9 cellular contexts compared by ENCODE assay signal in the genomic region with DNA sequence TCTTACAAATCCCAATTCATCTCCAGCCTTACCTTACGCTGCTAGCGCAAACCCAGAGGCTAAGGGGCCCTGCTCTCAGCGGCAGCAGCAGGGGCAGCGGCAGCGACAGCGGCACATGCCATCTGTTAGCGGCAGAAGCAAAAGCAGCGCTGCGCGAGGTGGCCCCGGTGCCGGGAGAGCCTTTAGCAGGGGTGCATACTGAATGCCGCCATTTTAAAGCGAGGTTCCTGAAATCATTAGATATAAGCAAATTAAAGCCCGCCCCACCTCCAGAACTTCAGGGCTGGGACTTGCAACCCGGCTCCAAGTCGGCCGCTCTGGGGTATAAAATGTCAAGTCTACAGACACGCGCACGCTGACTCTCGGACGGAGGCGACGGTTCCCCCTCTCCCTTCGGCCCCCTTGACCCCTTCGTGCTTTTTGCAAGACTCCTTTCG. TPM values are rescaled to one million over a fixed set of nuclear protein-coding genes. Genes with fewer than 3 reads are reported as not detected.
DNase-seq lines count a peak whose midpoint lies in the region; ATAC-seq, FAIRE-seq and TF ChIP-seq lines count a peak whose summit lies in the region.
"Had no signal": no experiment of that assay in that cellular context is flagged by ENCODE, and none has a peak within 500 bp of the region (broad histone marks: within the 10 kb centered on the region; RNA-seq: fewer than 3 reads in every experiment).

A gene with protein sequence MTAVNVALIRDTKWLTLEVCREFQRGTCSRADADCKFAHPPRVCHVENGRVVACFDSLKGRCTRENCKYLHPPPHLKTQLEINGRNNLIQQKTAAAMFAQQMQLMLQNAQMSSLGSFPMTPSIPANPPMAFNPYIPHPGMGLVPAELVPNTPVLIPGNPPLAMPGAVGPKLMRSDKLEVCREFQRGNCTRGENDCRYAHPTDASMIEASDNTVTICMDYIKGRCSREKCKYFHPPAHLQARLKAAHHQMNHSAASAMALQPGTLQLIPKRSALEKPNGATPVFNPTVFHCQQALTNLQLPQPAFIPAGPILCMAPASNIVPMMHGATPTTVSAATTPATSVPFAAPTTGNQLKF (minus strand): TSS at position 220 of the 437 bp plus-strand sequence. CDS start 49,427 bp downstream, outside the sequence.

- H3K4me3 ChIP-seq in DND-41 (ENCODE audit: low read depth in 1 of 2, low read length in 2 of 2) (peak within 1 kb of the TSS; percentile 70 to 78), SJSA1 (peak within 1 kb of the TSS; percentile 31), pancreas (peak within 1 kb of the TSS; percentile 42 to 54 (median 44)), uterus (peak within 1 kb of the TSS; percentile 49 to 67)

- H2AFZ ChIP-seq in DND-41 (ENCODE audit: low read depth, low read length) = peak within 1 kb of the TSS; percentile 80

- no peaks in the 10 kb centered on the region for H3K36me3 Mint-ChIP-seq in activated naive CD4-positive, alpha-beta T cell treated with anti-CD3 and anti-CD28 coated beads for 36 hours (ENCODE audit: low read depth)

- peak within 1 kb of the TSS; percentile 95 for H3K4me3 Mint-ChIP-seq in activated naive CD4-positive, alpha-beta T cell treated with anti-CD3 and anti-CD28 coated beads for 36 hours

- peaks cover 58% of the 10 kb centered on the region for H3K79me2 ChIP-seq in DND-41 (ENCODE audit: insufficient read depth, low read length)

- no peaks in the 10 kb centered on the region for H3K9me3 Mint-ChIP-seq in activated naive CD4-positive, alpha-beta T cell treated with anti-CD3 and anti-CD28 coated beads for 36 hours

- peaks cover 34% of the 10 kb centered on the region for H3K4me1 Mint-ChIP-seq in activated naive CD4-positive, alpha-beta T cell treated with anti-CD3 and anti-CD28 coated beads for 36 hours (ENCODE audit: low read depth)

- H3K36me3 ChIP-seq in DND-41 (ENCODE audit: insufficient read depth, low read length) (no peaks in the 10 kb centered on the region), SJSA1 (no peaks in the 10 kb centered on the region), pancreas (no peaks in the 10 kb centered on the region), uterus (no peaks in the 10 kb centered on the region)

- peak within 1 kb of the TSS; percentile 72 for H3K4me2 ChIP-seq in DND-41 (ENCODE audit: insufficient read depth, low read length)

- ATAC-seq in DND-41 (ENCODE audit: insufficient read depth, low read depth) = peak; percentile 67
- ATAC-seq in GM21723 (IDR thresholded peaks at IDR 0.05; ENCODE audit: unreplicated experiment) = peak; percentile 39
- peak; percentile 61 for ATAC-seq in Right ventricle myocardium inferior
- peak; percentile 49 to 70 (median 60) for ATAC-seq in pancreas

- H3K27ac Mint-ChIP-seq in activated naive CD4-positive, alpha-beta T cell treated with anti-CD3 and anti-CD28 coated beads for 36 hours = peak within 1 kb of the TSS; percentile 96

- TF ChIP-seq POLR2A in uterus (IDR thresholded peaks at IDR 0.05) = no peak

- H3K27ac ChIP-seq in DND-41 (ENCODE audit: low read length) (peak within 1 kb of the TSS; percentile 94), SJSA1 (no peak within 1 kb of the TSS), pancreas (peak within 1 kb of the TSS; percentile 70 to 90 (median 84)), uterus (peak within 1 kb of the TSS; percentile 88 to 96)

- no peaks in the 10 kb centered on the region for H3K27me3 Mint-ChIP-seq in activated naive CD4-positive, alpha-beta T cell treated with anti-CD3 and anti-CD28 coated beads for 36 hours (ENCODE audit: low read depth)

- CTCF ChIA-PET in activated naive CD4-positive, alpha-beta T cell treated with anti-CD3 and anti-CD28 coated beads for 36 hours (lab: Charles Lee) = no interaction called here

- H3K27me3 ChIP-seq in DND-41 (ENCODE audit: insufficient read depth, low read length, poor library complexity) (no peaks in the 10 kb centered on the region), SJSA1 (replicated peaks) (peaks cover 49% of the 10 kb centered on the region), pancreas (peaks cover 0 to 5% (median 0%) of the 10 kb centered on the region in 4 donors), uterus (no peaks in the 10 kb centered on the region)

- H3K9ac ChIP-seq in DND-41 (ENCODE audit: low read depth, low read length) = peak within 1 kb of the TSS; percentile 98

- TF ChIP-seq CTCF in DND-41 (IDR thresholded peaks at IDR 0.05; ENCODE audit: borderline replicate concordance, extremely low read depth, low read length, poor library complexity, severe bottlenecking) (no peak), pancreas (IDR thresholded peaks at IDR 0.05) (no peak), uterus (IDR thresholded peaks at IDR 0.05) (no peak)

- DNase-seq in DND-41 = peak; percentile 76
- DNase-seq in Kasumi-1 (lab: John Stamatoyannopoulos, UW) = peak; percentile 24 to 48
- DNase-seq in SJSA1 (ENCODE audit: low read depth in 1 of 2, low spot score in 2 of 2) = peak in 1 of 2 experiments; percentile 36
- DNase-seq in activated naive CD4-positive, alpha-beta T cell treated with anti-CD3 and anti-CD28 coated beads for 36 hours = peak; percentile 63
- DNase-seq in Right ventricle myocardium inferior (ENCODE audit: missing footprints) = peak; percentile 67
- peak; percentile 51 to 78 (median 64) for DNase-seq in pancreas
- DNase-seq in uterus = peak in 1 of 2 donors; percentile 51

- H3K9me3 ChIP-seq in DND-41 (ENCODE audit: insufficient read depth, low read length, severe bottlenecking) = no peaks in the 10 kb centered on the region
- no peaks in the 10 kb centered on the region for H3K9me3 ChIP-seq in SJSA1 (replicated peaks)
- no peaks in the 10 kb centered on the region for H3K9me3 ChIP-seq in pancreas
- no peaks in the 10 kb centered on the region for H3K9me3 ChIP-seq in uterus

- 0 to 35% methylated on average over 28 of the region's 28 CpGs for WGBS in pancreas, 2 donors

- no peak for FAIRE-seq in pancreas (lab: Jason Lieb, UNC)
- FAIRE-seq: endometrium had no signal

- intact Hi-C loops in activated naive CD4-positive, alpha-beta T cell treated with anti-CD3 and anti-CD28 coated beads for 36 hours (cut with micrococcal nuclease) = loop anchor here (1.0 to 10.0 kb wide), 8 partner anchors 9 to 1686 kb away; a partner anchor contains a TSS
- intact Hi-C loops in Right ventricle myocardium inferior (cut with DNase I) = loop anchor here (10.0 kb wide), 1 partner anchor 194 kb away; no protein-coding TSS in a partner anchor
- intact Hi-C loops in pancreas (cut with DNase I) = no loop called here
- intact Hi-C loops in uterus (cut with DNase I; ENCODE audit: low total_unique reads) = no loop called here

- peaks cover 5% of the 10 kb centered on the region; the same call in 1 of the 2 replicates for H4K20me1 ChIP-seq in DND-41 (ENCODE audit: insufficient read depth, low read length)

- H3K4me1 ChIP-seq in DND-41 (ENCODE audit: insufficient read depth, low read length) (peaks cover 61% of the 10 kb centered on the region), SJSA1 (replicated peaks) (peaks cover 11% of the 10 kb centered on the region), pancreas (peaks cover 0 to 6% (median 0%) of the 10 kb centered on the region in 3 donors), uterus (no peaks in the 10 kb centered on the region)

RNA-seq across cellular contexts. Expression of the gene that starts here (rescaled TPM):
- total RNA-seq in SJSA1 (2014; rRNA removed; shearing (Covaris generic)) = 0.03 and 0.11 TPM in 2 replicates
- 10 to 100 TPM; 14.2 to 15.8 TPM for total RNA-seq in activated naive CD4-positive, alpha-beta T cell treated with anti-CD3 and anti-CD28 coated beads for 36 hours
- total RNA-seq in Right ventricle myocardium inferior (27.5 TPM), pancreas (10 to 100 TPM in 5 of 6 donors, 1 to 10 TPM in 1; 7.8 to 15.7 (median 12.5) TPM), uterus (10 to 100 TPM; 13.2 to 90.2 (median 32.3) TPM)
- 1 to 10 TPM; 1.2 to 2.5 TPM for polyA plus RNA-seq in pancreas

Comparison
In these comparisons a context has a peak if more than half of its experiments do, and no peak if none do; other contexts are left out.
1. intact Hi-C loops: an anchor here in activated naive CD4-positive, alpha-beta T cell treated with anti-CD3 and anti-CD28 coated beads for 36 hours (1.0 to 10.0 kb wide) and Right ventricle myocardium inferior (10.0 kb wide); none called in pancreas and uterus.